In the genomic region with DNA sequence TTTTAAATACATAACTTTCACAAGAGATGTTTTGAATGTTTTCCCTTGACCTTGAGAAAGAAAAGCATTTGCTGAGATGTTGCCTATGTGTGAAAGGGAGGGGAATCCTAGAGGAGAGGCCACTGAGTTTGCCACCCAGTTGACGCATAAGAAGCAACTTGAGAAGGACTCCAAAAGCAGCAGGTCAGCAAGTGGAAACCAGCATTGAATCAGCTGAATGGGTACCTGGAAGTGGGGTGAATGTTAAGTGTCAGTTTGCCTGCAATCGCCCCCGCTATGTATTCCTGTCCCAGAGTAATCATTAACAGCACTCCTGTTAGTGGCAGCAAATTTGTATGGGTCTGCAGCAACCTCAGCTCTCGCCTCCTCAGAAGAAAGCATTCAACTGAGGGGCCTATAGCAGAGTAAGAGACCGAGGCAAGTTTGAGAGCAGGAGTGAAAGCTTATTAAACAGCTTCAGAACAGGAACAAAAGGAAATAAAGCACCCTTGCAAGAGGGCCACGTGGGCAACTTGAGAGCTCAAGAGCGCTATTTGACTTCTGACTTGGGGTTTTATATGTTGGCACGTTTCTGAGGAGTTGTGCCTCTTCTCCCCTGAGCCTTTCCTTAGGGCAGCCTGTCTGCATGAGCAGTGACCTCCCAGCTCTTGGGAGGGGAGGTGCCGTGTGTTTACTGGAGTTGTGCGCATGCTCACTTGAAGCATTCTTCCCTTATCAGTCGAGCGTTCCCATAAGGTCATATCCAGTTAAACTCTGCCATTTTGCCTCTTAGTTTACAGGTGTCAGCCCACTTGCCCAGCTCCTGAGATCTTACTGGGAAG, we compare ENCODE assay signal across 18 cellular contexts.
DNase-seq lines count a peak whose midpoint lies in the region; ATAC-seq, FAIRE-seq and TF ChIP-seq lines count a peak whose summit lies in the region.
"Had no signal": no experiment of that assay in that cellular context is flagged by ENCODE, and none has a peak within 500 bp of the region (broad histone marks: within the 10 kb centered on the region; RNA-seq: fewer than 3 reads in every experiment).

No MANE protein-coding gene starts in this region.

- no peaks in the 10 kb centered on the region for H3K36me3 Mint-ChIP-seq in HFFc6 (ENCODE audit: low read depth)
- H3K36me3 Mint-ChIP-seq: brain had no signal

- H3K4me1 ChIP-seq in A549 (peaks cover 35% of the 10 kb centered on the region), Panc1 (ENCODE audit: control insufficient read depth, insufficient read depth, low read length) (no peaks in the 10 kb centered on the region), left lung (peaks cover 14 to 41% of the 10 kb centered on the region in 2 donors), smooth muscle cell (ENCODE audit: low read depth) (peaks cover 4% of the 10 kb centered on the region)
- H3K4me1 ChIP-seq: parathyroid adenoma had no signal

- no peak for TF ChIP-seq EP300 in A549 (IDR thresholded peaks at IDR 0.05)

- no peak overlapping the region for H3K9ac ChIP-seq in smooth muscle cell (ENCODE audit: low read depth)
- H3K9ac ChIP-seq: KMS-11, parathyroid adenoma had no signal

- peaks cover 20% of the 10 kb centered on the region for H3K4me1 Mint-ChIP-seq in HFFc6 (ENCODE audit: low read depth)
- H3K4me1 Mint-ChIP-seq: brain had no signal

- 92% methylated on average over 12 of the region's 12 CpGs for WGBS in A549 (ENCODE audit: missing lambda C conversion rate)
- WGBS in smooth muscle cell (ENCODE audit: low lambda C conversion rate): 88% methylated on average over 12 of the region's 12 CpGs

- TF ChIP-seq RAD21 in A549 (conservative IDR thresholded peaks at IDR 0.05 in 1 of 2, IDR thresholded peaks at IDR 0.05 in 1 of 2): no peak

- TF ChIP-seq CTCF in A549 (IDR thresholded peaks at IDR 0.05) (no peak), Panc1 (IDR thresholded peaks at IDR 0.05) (no peak), left lung (IDR thresholded peaks at IDR 0.05) (no peak), HFFc6 (IDR thresholded peaks at IDR 0.05) (no peak), smooth muscle cell (IDR thresholded peaks at IDR 0.05; ENCODE audit: borderline replicate concordance, insufficient read depth, poor library complexity, severe bottlenecking) (no peak)

- H3K9me3 ChIP-seq in A549 (no peaks in the 10 kb centered on the region), Panc1 (ENCODE audit: control insufficient read depth, insufficient read depth, low read depth, low read length) (no peaks in the 10 kb centered on the region), left lung (no peaks in the 10 kb centered on the region), smooth muscle cell (replicated peaks; ENCODE audit: low read depth) (no peaks in the 10 kb centered on the region)

- H3K27me3 ChIP-seq in Panc1 (ENCODE audit: control insufficient read depth, insufficient read depth, low read length) (no peaks in the 10 kb centered on the region), left lung (no peaks in the 10 kb centered on the region), smooth muscle cell (ENCODE audit: low read depth) (no peaks in the 10 kb centered on the region)

- no peaks in the 10 kb centered on the region for H3K79me2 ChIP-seq in smooth muscle cell (ENCODE audit: low read depth)
- H3K79me2 ChIP-seq: parathyroid adenoma had no signal

- H3K27ac ChIP-seq in A549 (peak overlapping the region; percentile 46 to 68; a peak in 5 of 6 replicates), Panc1 (ENCODE audit: low read length) (peak overlapping the region; percentile 58; the same call in 1 of the 2 replicates), left lung (peak overlapping the region; percentile 9 to 49), smooth muscle cell (ENCODE audit: low read depth) (no peak overlapping the region)
- H3K27ac ChIP-seq: KMS-11, parathyroid adenoma, SK-N-MC, WERI-Rb-1 had no signal

- H4K20me1 ChIP-seq in smooth muscle cell (ENCODE audit: low read depth): no peaks in the 10 kb centered on the region

- in situ Hi-C loops in Panc1 (cut with HindIII; ENCODE audit: low pct_unique_long_range_greater_than_20kb, low sequenced_read_pairs): no loop called here

- TF ChIP-seq POLR2A in A549 (IDR thresholded peaks at IDR 0.05; ENCODE audit: low read length): no peak
- peak; percentile 15 for TF ChIP-seq POLR2A in GM19099 (IDR thresholded peaks at IDR 0.05; ENCODE audit: extremely low read depth, insufficient read length, low read depth)

- H2AFZ ChIP-seq in smooth muscle cell (ENCODE audit: low read depth): no peak overlapping the region
- H2AFZ ChIP-seq: parathyroid adenoma had no signal

- no TSS peak for BruUV-seq in Panc1 (replicated peaks; lab: Mats Ljungman, UMichigan)

- FAIRE-seq in A549 (lab: Jason Lieb, UNC): no peak

- H3K4me2 ChIP-seq in A549 (no peak overlapping the region), smooth muscle cell (no peak overlapping the region)
- H3K4me2 ChIP-seq: KMS-11 had no signal

- DNase-seq in A549 (ENCODE audit: low read depth in 1 of 2, low spot score in 1 of 2): no peak
- no peak for DNase-seq in Panc1 (ENCODE audit: low read depth, low spot score)
- DNase-seq in left lung: peak in 1 of 2 donors; percentile 61
- no peak for DNase-seq in GOT3 (lab: John Stamatoyannopoulos, UW)
- no peak for DNase-seq in HFFc6
- no peak for DNase-seq in SHP77 treated with DMSO at 0.1 percent for 48 hours (lab: John Stamatoyannopoulos, UW)
- DNase-seq in smooth muscle cell (lab: John Stamatoyannopoulos, UW; ENCODE audit: unreplicated experiment): no peak
- DNase-seq: ACHN; activated naive CD4-positive, alpha-beta T cell; effector CD4-positive, alpha-beta T cell; NCI-H1930; substantia nigra; WERI-Rb-1 had no signal

- no peaks in the 10 kb centered on the region for H3K27me3 Mint-ChIP-seq in HFFc6 (ENCODE audit: insufficient read depth)

- POLR2A ChIA-PET in A549 (lab: Yijun Ruan, JAX) (no interaction called here), Panc1 (lab: Charles Lee) (no interaction called here)

- H3K36me3 ChIP-seq in Panc1 (ENCODE audit: control insufficient read depth, insufficient read depth, low read length): no peaks in the 10 kb centered on the region
- no peaks in the 10 kb centered on the region for H3K36me3 ChIP-seq in left lung
- no peaks in the 10 kb centered on the region for H3K36me3 ChIP-seq in smooth muscle cell (ENCODE audit: low read depth)
- H3K36me3 ChIP-seq: WERI-Rb-1 had no signal

- no peaks in the 10 kb centered on the region for H3F3A ChIP-seq in smooth muscle cell (ENCODE audit: low read depth)

- intact Hi-C loops in Panc1 (cut with micrococcal nuclease; ENCODE audit: unreplicated experiment) (no loop called here), left lung (cut with DNase I) (no loop called here)

- CTCF ChIA-PET in A549 (lab: Yijun Ruan, JAX): interaction anchor here (0.8 to 2.4 kb wide), 4 partner anchors 10 to 304 kb away, joined by 3 to 9 read pairs (median 6); partner anchors contain the start of gene EDN1
- CTCF ChIA-PET in Panc1 (lab: Charles Lee): no interaction called here

- no peak overlapping the region for H3K4me3 Mint-ChIP-seq in HFFc6
- H3K4me3 Mint-ChIP-seq: brain had no signal

- H3K9me3 Mint-ChIP-seq in HFFc6: no peaks in the 10 kb centered on the region
- H3K9me3 Mint-ChIP-seq: brain had no signal

- ATAC-seq in A549 (no peak), Panc1 (no peak), left lung (peak; percentile 86)

- H3K4me3 ChIP-seq in A549: no peak overlapping the region
- no peak overlapping the region for H3K4me3 ChIP-seq in Panc1 (ENCODE audit: low read depth in 2 of 2, low read length in 2 of 2)
- H3K4me3 ChIP-seq in left lung: no peak overlapping the region
- no peak overlapping the region for H3K4me3 ChIP-seq in smooth muscle cell
- H3K4me3 ChIP-seq: SK-N-MC had no signal

- H3K27ac Mint-ChIP-seq in HFFc6: no peak overlapping the region
- H3K27ac Mint-ChIP-seq: brain had no signal

TF ChIP-seq in A549, 52 proteins besides CTCF, POLR2A, EP300 and RAD21 (continues in another document):
- no peak for TF ChIP-seq MAZ (IDR thresholded peaks at IDR 0.05; ENCODE audit: borderline replicate concordance, low read depth, low read length)
- TF ChIP-seq CEBPB (IDR thresholded peaks at IDR 0.05): no peak
- no peak for TF ChIP-seq CBX8 (IDR thresholded peaks at IDR 0.05)
- no peak for TF ChIP-seq CHD4 (IDR thresholded peaks at IDR 0.05; ENCODE audit: borderline replicate concordance)
- no peak for TF ChIP-seq CHD2 (IDR thresholded peaks at IDR 0.05; ENCODE audit: low read length, partially characterized antibody)
- no peak for TF ChIP-seq ZFP36 (IDR thresholded peaks at IDR 0.05; ENCODE audit: borderline replicate concordance, partially characterized antibody)
- no peak for TF ChIP-seq RARB (CRISPR knock-in tag; IDR thresholded peaks at IDR 0.05)
- TF ChIP-seq, protein P1, sequence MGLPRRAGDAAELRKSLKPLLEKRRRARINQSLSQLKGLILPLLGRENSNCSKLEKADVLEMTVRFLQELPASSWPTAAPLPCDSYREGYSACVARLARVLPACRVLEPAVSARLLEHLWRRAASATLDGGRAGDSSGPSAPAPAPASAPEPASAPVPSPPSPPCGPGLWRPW (IDR thresholded peaks at IDR 0.05): no peak
- no peak for TF ChIP-seq MYC (IDR thresholded peaks at IDR 0.05; ENCODE audit: borderline replicate concordance, low read length)
- TF ChIP-seq PHF8 (IDR thresholded peaks at IDR 0.05; ENCODE audit: borderline replicate concordance, low read depth): no peak
- TF ChIP-seq POLR2AphosphoS2 (conservative IDR thresholded peaks at IDR 0.05; ENCODE audit: low read length): no peak
- no peak for TF ChIP-seq KDM1A (IDR thresholded peaks at IDR 0.05; ENCODE audit: low read depth)
- TF ChIP-seq ESRRA (IDR thresholded peaks at IDR 0.05; ENCODE audit: borderline replicate concordance, low read length): no peak
- no peak for TF ChIP-seq BHLHE40 (IDR thresholded peaks at IDR 0.05; ENCODE audit: low read depth, low read length)
- no peak for TF ChIP-seq ZSCAN20 (CRISPR knock-in tag; IDR thresholded peaks at IDR 0.05)
